Comparison of ENCODE assay signal across 1 cellular context in genomic region chr22:38981005-38981658, GRCh38.
TF ChIP-seq lines count a peak whose summit lies in the region.

No MANE protein-coding gene starts in this region.

TF ChIP-seq in HepG2, 621 proteins besides CTCF, POLR2A, EP300 and RAD21 (continued from another document):
- TF ChIP-seq AKNA (CRISPR knock-in tag; IDR thresholded peaks at IDR 0.05; ENCODE audit: borderline replicate concordance) (no peak), CEBPB (IDR thresholded peaks at IDR 0.05; ENCODE audit: borderline replicate concordance, low read depth, low read length) (no peak), ZNF770 (CRISPR knock-in tag; IDR thresholded peaks at IDR 0.05) (no peak), ZNF12 (CRISPR knock-in tag; IDR thresholded peaks at IDR 0.05) (no peak), ZSCAN22 (CRISPR knock-in tag; IDR thresholded peaks at IDR 0.05) (no peak), RCOR2 (CRISPR knock-in tag; IDR thresholded peaks at IDR 0.05) (no peak), ONECUT2 (CRISPR knock-in tag; IDR thresholded peaks at IDR 0.05) (no peak), PATZ1 (CRISPR knock-in tag; IDR thresholded peaks at IDR 0.05) (peak; percentile 59; the same call in 1 of the 2 replicates), CENPBD1 (CRISPR knock-in tag; IDR thresholded peaks at IDR 0.05; ENCODE audit: borderline replicate concordance, low read depth) (no peak), ZNF101 (CRISPR knock-in tag; IDR thresholded peaks at IDR 0.05; ENCODE audit: borderline replicate concordance, low read depth) (no peak), TIGD3 (CRISPR knock-in tag; IDR thresholded peaks at IDR 0.05; ENCODE audit: borderline replicate concordance) (no peak), SOX13 (IDR thresholded peaks at IDR 0.05) (no peak), SOX13 (CRISPR knock-in tag; conservative IDR thresholded peaks at IDR 0.05 in 1 of 2, IDR thresholded peaks at IDR 0.05 in 1 of 2) (no peak), ZNF496 (CRISPR knock-in tag; IDR thresholded peaks at IDR 0.05; ENCODE audit: insufficient replicate concordance) (no peak)
